1 cellular context compared by ENCODE assay signal in the genomic region with DNA sequence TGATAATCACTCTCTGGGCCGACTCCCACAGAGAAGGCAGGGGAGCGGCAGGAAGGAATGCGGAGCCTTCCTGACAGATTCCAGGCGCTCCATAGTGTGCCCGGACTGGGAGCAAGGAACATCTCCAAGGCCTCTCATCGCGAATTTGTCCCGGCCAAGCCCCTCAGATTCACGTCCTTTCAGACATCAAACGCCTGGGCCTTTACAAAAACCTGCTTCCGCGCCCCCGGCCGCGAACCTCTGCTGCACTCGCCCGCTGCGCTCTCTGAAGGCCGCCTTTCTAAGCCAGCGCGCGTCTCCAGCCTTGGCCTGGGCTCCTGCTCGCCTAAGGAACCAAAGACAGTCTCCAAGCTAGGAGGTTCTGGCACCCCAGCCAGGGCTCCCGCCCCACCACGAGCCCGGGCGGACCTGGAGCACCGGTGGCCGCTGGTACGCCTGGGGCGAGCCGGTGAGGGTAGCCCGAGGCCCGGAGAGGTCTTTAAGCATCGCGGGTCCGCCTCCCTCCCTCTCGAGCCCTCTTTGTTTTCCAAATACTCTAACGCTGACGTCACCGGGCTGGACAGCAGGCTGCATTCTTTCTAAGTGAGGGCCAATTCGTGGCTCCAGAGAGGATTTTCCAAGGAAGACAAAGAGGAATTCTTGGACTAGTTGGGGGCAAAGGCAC.
A peak's percentile ranks its signal among the peaks of the same experiment; 100 is the strongest.
TF ChIP-seq lines count a peak whose summit lies in the region.

No MANE protein-coding gene starts in this region.

TF ChIP-seq in HEK293, 187 proteins besides CTCF, POLR2A, EP300 and RAD21 (continued from another document and continues in another):
- TF ChIP-seq, protein P1, sequence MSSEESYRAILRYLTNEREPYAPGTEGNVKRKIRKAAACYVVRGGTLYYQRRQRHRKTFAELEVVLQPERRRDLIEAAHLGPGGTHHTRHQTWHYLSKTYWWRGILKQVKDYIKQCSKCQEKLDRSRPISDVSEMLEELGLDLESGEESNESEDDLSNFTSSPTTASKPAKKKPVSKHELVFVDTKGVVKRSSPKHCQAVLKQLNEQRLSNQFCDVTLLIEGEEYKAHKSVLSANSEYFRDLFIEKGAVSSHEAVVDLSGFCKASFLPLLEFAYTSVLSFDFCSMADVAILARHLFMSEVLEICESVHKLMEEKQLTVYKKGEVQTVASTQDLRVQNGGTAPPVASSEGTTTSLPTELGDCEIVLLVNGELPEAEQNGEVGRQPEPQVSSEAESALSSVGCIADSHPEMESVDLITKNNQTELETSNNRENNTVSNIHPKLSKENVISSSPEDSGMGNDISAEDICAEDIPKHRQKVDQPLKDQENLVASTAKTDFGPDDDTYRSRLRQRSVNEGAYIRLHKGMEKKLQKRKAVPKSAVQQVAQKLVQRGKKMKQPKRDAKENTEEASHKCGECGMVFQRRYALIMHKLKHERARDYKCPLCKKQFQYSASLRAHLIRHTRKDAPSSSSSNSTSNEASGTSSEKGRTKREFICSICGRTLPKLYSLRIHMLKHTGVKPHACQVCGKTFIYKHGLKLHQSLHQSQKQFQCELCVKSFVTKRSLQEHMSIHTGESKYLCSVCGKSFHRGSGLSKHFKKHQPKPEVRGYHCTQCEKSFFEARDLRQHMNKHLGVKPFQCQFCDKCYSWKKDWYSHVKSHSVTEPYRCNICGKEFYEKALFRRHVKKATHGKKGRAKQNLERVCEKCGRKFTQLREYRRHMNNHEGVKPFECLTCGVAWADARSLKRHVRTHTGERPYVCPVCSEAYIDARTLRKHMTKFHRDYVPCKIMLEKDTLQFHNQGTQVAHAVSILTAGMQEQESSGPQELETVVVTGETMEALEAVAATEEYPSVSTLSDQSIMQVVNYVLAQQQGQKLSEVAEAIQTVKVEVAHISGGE (tag by site-specific recombination; conservative IDR thresholded peaks at IDR 0.05; ENCODE audit: low read depth) = no peak
- no peak for TF ChIP-seq ZSCAN16 (tag by site-specific recombination; IDR thresholded peaks at IDR 0.05)
- TF ChIP-seq KLF10 (tag by site-specific recombination; IDR thresholded peaks at IDR 0.05) = peak; percentile 67
- TF ChIP-seq ZNF366 (tag by site-specific recombination; conservative IDR thresholded peaks at IDR 0.05) = peak; percentile 72
- TF ChIP-seq, protein P2, sequence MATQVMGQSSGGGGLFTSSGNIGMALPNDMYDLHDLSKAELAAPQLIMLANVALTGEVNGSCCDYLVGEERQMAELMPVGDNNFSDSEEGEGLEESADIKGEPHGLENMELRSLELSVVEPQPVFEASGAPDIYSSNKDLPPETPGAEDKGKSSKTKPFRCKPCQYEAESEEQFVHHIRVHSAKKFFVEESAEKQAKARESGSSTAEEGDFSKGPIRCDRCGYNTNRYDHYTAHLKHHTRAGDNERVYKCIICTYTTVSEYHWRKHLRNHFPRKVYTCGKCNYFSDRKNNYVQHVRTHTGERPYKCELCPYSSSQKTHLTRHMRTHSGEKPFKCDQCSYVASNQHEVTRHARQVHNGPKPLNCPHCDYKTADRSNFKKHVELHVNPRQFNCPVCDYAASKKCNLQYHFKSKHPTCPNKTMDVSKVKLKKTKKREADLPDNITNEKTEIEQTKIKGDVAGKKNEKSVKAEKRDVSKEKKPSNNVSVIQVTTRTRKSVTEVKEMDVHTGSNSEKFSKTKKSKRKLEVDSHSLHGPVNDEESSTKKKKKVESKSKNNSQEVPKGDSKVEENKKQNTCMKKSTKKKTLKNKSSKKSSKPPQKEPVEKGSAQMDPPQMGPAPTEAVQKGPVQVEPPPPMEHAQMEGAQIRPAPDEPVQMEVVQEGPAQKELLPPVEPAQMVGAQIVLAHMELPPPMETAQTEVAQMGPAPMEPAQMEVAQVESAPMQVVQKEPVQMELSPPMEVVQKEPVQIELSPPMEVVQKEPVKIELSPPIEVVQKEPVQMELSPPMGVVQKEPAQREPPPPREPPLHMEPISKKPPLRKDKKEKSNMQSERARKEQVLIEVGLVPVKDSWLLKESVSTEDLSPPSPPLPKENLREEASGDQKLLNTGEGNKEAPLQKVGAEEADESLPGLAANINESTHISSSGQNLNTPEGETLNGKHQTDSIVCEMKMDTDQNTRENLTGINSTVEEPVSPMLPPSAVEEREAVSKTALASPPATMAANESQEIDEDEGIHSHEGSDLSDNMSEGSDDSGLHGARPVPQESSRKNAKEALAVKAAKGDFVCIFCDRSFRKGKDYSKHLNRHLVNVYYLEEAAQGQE (tag by site-specific recombination; IDR thresholded peaks at IDR 0.05) = peak; percentile 89
- TF ChIP-seq, protein P3, sequence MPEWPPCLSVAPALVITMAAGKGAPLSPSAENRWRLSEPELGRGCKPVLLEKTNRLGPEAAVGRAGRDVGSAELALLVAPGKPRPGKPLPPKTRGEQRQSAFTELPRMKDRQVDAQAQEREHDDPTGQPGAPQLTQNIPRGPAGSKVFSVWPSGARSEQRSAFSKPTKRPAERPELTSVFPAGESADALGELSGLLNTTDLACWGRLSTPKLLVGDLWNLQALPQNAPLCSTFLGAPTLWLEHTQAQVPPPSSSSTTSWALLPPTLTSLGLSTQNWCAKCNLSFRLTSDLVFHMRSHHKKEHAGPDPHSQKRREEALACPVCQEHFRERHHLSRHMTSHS (tag by site-specific recombination; IDR thresholded peaks at IDR 0.05) = no peak
- peak; percentile 65 for TF ChIP-seq IKZF3 (tag by site-specific recombination; IDR thresholded peaks at IDR 0.05)
- TF ChIP-seq, protein P4, sequence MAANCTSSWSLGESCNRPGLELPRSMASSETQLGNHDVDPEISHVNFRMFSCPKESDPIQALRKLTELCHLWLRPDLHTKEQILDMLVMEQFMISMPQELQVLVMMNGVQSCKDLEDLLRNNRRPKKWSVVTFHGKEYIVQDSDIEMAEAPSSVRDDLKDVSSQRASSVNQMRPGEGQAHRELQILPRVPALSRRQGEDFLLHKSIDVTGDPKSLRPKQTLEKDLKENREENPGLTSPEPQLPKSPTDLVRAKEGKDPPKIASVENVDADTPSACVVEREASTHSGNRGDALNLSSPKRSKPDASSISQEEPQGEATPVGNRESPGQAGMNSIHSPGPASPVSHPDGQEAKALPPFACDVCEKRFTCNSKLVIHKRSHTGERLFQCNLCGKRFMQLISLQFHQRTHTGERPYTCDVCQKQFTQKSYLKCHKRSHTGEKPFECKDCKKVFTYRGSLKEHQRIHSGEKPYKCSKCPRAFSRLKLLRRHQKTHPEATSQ (tag by site-specific recombination; IDR thresholded peaks at IDR 0.05) = no peak
- no peak for TF ChIP-seq ZNF510 (tag by site-specific recombination; IDR thresholded peaks at IDR 0.05; ENCODE audit: insufficient replicate concordance)
- no peak for TF ChIP-seq ZNF792 (tag by site-specific recombination; IDR thresholded peaks at IDR 0.05)
- TF ChIP-seq ZNF501 (tag by site-specific recombination; IDR thresholded peaks at IDR 0.05) = 0 out of 2 replicates have a peak, but pooled peaks have one; percentile 18
- TF ChIP-seq SP2 (tag by site-specific recombination; IDR thresholded peaks at IDR 0.05) = peak; percentile 55
- TF ChIP-seq, protein P5, sequence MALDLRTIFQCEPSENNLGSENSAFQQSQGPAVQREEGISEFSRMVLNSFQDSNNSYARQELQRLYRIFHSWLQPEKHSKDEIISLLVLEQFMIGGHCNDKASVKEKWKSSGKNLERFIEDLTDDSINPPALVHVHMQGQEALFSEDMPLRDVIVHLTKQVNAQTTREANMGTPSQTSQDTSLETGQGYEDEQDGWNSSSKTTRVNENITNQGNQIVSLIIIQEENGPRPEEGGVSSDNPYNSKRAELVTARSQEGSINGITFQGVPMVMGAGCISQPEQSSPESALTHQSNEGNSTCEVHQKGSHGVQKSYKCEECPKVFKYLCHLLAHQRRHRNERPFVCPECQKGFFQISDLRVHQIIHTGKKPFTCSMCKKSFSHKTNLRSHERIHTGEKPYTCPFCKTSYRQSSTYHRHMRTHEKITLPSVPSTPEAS (tag by site-specific recombination; IDR thresholded peaks at IDR 0.05) = no peak
- no peak for TF ChIP-seq ZNF658 (tag by site-specific recombination; IDR thresholded peaks at IDR 0.05)
- peak; percentile 59; the same call in 1 of the 2 replicates for TF ChIP-seq ZNF610 (tag by site-specific recombination; IDR thresholded peaks at IDR 0.05; ENCODE audit: borderline replicate concordance)
- TF ChIP-seq, protein P6, sequence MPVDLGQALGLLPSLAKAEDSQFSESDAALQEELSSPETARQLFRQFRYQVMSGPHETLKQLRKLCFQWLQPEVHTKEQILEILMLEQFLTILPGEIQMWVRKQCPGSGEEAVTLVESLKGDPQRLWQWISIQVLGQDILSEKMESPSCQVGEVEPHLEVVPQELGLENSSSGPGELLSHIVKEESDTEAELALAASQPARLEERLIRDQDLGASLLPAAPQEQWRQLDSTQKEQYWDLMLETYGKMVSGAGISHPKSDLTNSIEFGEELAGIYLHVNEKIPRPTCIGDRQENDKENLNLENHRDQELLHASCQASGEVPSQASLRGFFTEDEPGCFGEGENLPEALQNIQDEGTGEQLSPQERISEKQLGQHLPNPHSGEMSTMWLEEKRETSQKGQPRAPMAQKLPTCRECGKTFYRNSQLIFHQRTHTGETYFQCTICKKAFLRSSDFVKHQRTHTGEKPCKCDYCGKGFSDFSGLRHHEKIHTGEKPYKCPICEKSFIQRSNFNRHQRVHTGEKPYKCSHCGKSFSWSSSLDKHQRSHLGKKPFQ (tag by site-specific recombination; IDR thresholded peaks at IDR 0.05) = no peak
- TF ChIP-seq KLF7 (tag by site-specific recombination; IDR thresholded peaks at IDR 0.05; ENCODE audit: borderline replicate concordance) = no peak
- TF ChIP-seq HOXA7 (CRISPR knock-in tag; IDR thresholded peaks at IDR 0.05; ENCODE audit: borderline replicate concordance) = no peak
- no peak for TF ChIP-seq ZNF292 (tag by site-specific recombination; IDR thresholded peaks at IDR 0.05; ENCODE audit: borderline replicate concordance, low read depth)
- peak; percentile 42; the same call in 1 of the 2 replicates for TF ChIP-seq ZBTB17 (tag by site-specific recombination; IDR thresholded peaks at IDR 0.05)
- TF ChIP-seq ZBTB20 (tag by site-specific recombination; IDR thresholded peaks at IDR 0.05) = no peak
- TF ChIP-seq ZNF114 (tag by site-specific recombination; IDR thresholded peaks at IDR 0.05) = no peak
- no peak; the same call in none of the 2 replicates for TF ChIP-seq SP7 (tag by site-specific recombination; IDR thresholded peaks at IDR 0.05)
- peak; percentile 17; the same call in 1 of the 2 replicates for TF ChIP-seq KLF9 (tag by site-specific recombination; IDR thresholded peaks at IDR 0.05; ENCODE audit: low read depth)
- TF ChIP-seq ZNF335 (tag by site-specific recombination; conservative IDR thresholded peaks at IDR 0.05) = peak; percentile 75
- TF ChIP-seq, protein P7, sequence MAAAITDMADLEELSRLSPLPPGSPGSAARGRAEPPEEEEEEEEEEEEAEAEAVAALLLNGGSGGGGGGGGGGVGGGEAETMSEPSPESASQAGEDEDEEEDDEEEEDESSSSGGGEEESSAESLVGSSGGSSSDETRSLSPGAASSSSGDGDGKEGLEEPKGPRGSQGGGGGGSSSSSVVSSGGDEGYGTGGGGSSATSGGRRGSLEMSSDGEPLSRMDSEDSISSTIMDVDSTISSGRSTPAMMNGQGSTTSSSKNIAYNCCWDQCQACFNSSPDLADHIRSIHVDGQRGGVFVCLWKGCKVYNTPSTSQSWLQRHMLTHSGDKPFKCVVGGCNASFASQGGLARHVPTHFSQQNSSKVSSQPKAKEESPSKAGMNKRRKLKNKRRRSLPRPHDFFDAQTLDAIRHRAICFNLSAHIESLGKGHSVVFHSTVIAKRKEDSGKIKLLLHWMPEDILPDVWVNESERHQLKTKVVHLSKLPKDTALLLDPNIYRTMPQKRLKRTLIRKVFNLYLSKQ (tag by site-specific recombination; IDR thresholded peaks at IDR 0.05; ENCODE audit: borderline replicate concordance) = no peak
- TF ChIP-seq ZNF624 (tag by site-specific recombination; IDR thresholded peaks at IDR 0.05) = no peak
- no peak for TF ChIP-seq BCL11B (tag by site-specific recombination; IDR thresholded peaks at IDR 0.05; ENCODE audit: low read depth)
- TF ChIP-seq, protein P8, sequence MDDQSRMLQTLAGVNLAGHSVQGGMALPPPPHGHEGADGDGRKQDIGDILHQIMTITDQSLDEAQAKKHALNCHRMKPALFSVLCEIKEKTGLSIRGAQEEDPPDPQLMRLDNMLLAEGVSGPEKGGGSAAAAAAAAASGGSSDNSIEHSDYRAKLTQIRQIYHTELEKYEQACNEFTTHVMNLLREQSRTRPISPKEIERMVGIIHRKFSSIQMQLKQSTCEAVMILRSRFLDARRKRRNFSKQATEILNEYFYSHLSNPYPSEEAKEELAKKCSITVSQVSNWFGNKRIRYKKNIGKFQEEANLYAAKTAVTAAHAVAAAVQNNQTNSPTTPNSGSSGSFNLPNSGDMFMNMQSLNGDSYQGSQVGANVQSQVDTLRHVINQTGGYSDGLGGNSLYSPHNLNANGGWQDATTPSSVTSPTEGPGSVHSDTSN (CRISPR knock-in tag; IDR thresholded peaks at IDR 0.05) = no peak
- TF ChIP-seq, protein P9, sequence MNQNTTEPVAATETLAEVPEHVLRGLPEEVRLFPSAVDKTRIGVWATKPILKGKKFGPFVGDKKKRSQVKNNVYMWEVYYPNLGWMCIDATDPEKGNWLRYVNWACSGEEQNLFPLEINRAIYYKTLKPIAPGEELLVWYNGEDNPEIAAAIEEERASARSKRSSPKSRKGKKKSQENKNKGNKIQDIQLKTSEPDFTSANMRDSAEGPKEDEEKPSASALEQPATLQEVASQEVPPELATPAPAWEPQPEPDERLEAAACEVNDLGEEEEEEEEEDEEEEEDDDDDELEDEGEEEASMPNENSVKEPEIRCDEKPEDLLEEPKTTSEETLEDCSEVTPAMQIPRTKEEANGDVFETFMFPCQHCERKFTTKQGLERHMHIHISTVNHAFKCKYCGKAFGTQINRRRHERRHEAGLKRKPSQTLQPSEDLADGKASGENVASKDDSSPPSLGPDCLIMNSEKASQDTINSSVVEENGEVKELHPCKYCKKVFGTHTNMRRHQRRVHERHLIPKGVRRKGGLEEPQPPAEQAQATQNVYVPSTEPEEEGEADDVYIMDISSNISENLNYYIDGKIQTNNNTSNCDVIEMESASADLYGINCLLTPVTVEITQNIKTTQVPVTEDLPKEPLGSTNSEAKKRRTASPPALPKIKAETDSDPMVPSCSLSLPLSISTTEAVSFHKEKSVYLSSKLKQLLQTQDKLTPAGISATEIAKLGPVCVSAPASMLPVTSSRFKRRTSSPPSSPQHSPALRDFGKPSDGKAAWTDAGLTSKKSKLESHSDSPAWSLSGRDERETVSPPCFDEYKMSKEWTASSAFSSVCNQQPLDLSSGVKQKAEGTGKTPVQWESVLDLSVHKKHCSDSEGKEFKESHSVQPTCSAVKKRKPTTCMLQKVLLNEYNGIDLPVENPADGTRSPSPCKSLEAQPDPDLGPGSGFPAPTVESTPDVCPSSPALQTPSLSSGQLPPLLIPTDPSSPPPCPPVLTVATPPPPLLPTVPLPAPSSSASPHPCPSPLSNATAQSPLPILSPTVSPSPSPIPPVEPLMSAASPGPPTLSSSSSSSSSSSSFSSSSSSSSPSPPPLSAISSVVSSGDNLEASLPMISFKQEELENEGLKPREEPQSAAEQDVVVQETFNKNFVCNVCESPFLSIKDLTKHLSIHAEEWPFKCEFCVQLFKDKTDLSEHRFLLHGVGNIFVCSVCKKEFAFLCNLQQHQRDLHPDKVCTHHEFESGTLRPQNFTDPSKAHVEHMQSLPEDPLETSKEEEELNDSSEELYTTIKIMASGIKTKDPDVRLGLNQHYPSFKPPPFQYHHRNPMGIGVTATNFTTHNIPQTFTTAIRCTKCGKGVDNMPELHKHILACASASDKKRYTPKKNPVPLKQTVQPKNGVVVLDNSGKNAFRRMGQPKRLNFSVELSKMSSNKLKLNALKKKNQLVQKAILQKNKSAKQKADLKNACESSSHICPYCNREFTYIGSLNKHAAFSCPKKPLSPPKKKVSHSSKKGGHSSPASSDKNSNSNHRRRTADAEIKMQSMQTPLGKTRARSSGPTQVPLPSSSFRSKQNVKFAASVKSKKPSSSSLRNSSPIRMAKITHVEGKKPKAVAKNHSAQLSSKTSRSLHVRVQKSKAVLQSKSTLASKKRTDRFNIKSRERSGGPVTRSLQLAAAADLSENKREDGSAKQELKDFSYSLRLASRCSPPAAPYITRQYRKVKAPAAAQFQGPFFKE (tag by site-specific recombination; IDR thresholded peaks at IDR 0.05; ENCODE audit: borderline replicate concordance) = no peak
